Comparison of ENCODE assay signal across 12 cellular contexts in the genomic region with DNA sequence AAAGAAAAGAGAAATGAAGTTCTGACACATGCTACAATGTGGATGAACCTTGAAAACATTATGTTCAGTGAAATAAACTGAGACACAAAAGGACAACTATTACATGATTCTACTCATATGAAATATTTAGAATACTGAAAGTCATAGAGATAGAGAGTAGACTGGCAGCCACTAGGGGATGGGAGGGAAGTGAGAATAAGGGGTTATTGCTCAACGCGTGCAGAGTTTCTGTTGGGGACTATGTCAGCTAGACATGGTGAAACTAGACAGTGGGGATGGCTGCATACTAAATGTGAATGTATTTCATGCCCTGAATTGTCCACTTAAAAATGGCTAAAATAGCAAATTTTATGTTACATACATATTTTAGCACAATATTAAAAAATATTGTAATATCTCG.
A peak's percentile ranks its signal among the peaks of the same experiment; 100 is the strongest.
DNase-seq lines count a peak whose midpoint lies in the region; ATAC-seq, FAIRE-seq and TF ChIP-seq lines count a peak whose summit lies in the region.
"Had no signal": no experiment of that assay in that cellular context is flagged by ENCODE, and none has a peak within 500 bp of the region (broad histone marks: within the 10 kb centered on the region; RNA-seq: fewer than 3 reads in every experiment).

No MANE protein-coding gene starts in this region.

- in situ Hi-C loops in HepG2 (cut with HindIII; ENCODE audit: extremely low pct_ligation_motif_present, low pct_unique_long_range_greater_than_20kb) = no loop called here

- H3K27me3 Mint-ChIP-seq in GM23338 (ENCODE audit: insufficient read depth, low read depth, poor library complexity) = peaks cover 4% of the 10 kb centered on the region

- peaks cover 9 to 28% of the 10 kb centered on the region in 2 experiments; a peak in 4 of 5 replicates for H3K27me3 ChIP-seq in HepG2 (ENCODE audit: control insufficient read depth in 1 of 2, insufficient read depth in 2 of 2, low read length in 2 of 2)
- no peaks in the 10 kb centered on the region for H3K27me3 ChIP-seq in GM23338 (ENCODE audit: insufficient read depth)
- H3K27me3 ChIP-seq: breast epithelium had no signal

- TF ChIP-seq EP300 in HepG2 (IDR thresholded peaks at IDR 0.05; ENCODE audit: low read depth in 2 of 2, low read length in 2 of 2) = no peak
- no peak for TF ChIP-seq EP300 in HepG2 (CRISPR knock-in tag; IDR thresholded peaks at IDR 0.05; ENCODE audit: borderline replicate concordance)

- H3K9me2 ChIP-seq in GM23338 (ENCODE audit: insufficient read depth) = no peaks in the 10 kb centered on the region
- H3K9me2 ChIP-seq: SK-N-SH had no signal

- H3K4me2 ChIP-seq in HepG2 (ENCODE audit: low read depth, low read length) (no peak overlapping the region), GM23338 (no peak overlapping the region)
- H3K4me2 ChIP-seq: SK-N-SH had no signal

- H3K4me1 ChIP-seq in HepG2 (ENCODE audit: insufficient read depth, low read length) = peaks cover 20% of the 10 kb centered on the region
- H3K4me1 ChIP-seq in GM23338 (ENCODE audit: insufficient read depth) = no peaks in the 10 kb centered on the region
- H3K4me1 ChIP-seq: breast epithelium had no signal

- ATAC-seq in GM18520 (IDR thresholded peaks at IDR 0.05; ENCODE audit: unreplicated experiment) = peak; percentile 82
- ATAC-seq in GM21723 (IDR thresholded peaks at IDR 0.05; ENCODE audit: unreplicated experiment) = peak; percentile 99
- ATAC-seq in HG03460 (IDR thresholded peaks at IDR 0.05; ENCODE audit: unreplicated experiment) = peak; percentile 74
- peak; percentile 67 for ATAC-seq in HepG2
- no peak for ATAC-seq in GM23338

- no peak overlapping the region for H3K27ac Mint-ChIP-seq in GM23338

- no peak for TF ChIP-seq CTCF in HepG2 (CRISPR knock-in tag; IDR thresholded peaks at IDR 0.05)
- no peak for TF ChIP-seq CTCF in GM23338 (conservative IDR thresholded peaks at IDR 0.05; ENCODE audit: low read depth in 2 of 2)

- H3K4me3 ChIP-seq in HepG2 (replicated peaks in 1 of 3; ENCODE audit: insufficient read depth in 1 of 3, low read depth in 2 of 3, low read length in 3 of 3) (no peak overlapping the region), GM23338 (no peak overlapping the region)
- H3K4me3 ChIP-seq: breast epithelium had no signal

- no peak overlapping the region for H3K9ac ChIP-seq in HepG2 (ENCODE audit: insufficient read depth, low read depth, low read length)
- H3K9ac ChIP-seq: SK-N-SH had no signal

- FAIRE-seq in HepG2 (lab: Jason Lieb, UNC) = no peak

- no peak overlapping the region for H3K4me3 Mint-ChIP-seq in GM23338

- DNase-seq in HepG2 (ENCODE audit: low spot score) (no peak), RKO (ENCODE audit: low spot score) (no peak), GM23338 (ENCODE audit: low spot score) (no peak), globus pallidus (ENCODE audit: low spot score) (no peak)
- DNase-seq in stimulated activated CD4-positive, alpha-beta T cell treated with anti-CD3 and anti-CD28 coated beads, Interleukin-1b, Interleukin-23, amount 100 ng/mL, for 48 hours = no peak
- DNase-seq: NCI-H2029 treated with DMSO at 0.1 percent for 48 hours; SK-N-SH; stimulated activated naive CD4-positive, alpha-beta T cell had no signal

- TF ChIP-seq POLR2A in HepG2 (IDR thresholded peaks at IDR 0.05; ENCODE audit: insufficient read depth in 1 of 2, low read depth in 2 of 2, low read length in 2 of 2) = no peak

- POLR2A ChIA-PET in HepG2 (lab: Yijun Ruan, JAX) = interaction anchor here (3.0 kb wide), 1 partner anchor 11 kb away, joined by 9 read pairs; no protein-coding TSS in a partner anchor

- peaks cover 12% of the 10 kb centered on the region for H3K9me3 Mint-ChIP-seq in GM23338

- H3K27ac ChIP-seq in HepG2 (ENCODE audit: extremely low read length, insufficient read depth, low read length) = no peak overlapping the region
- H3K27ac ChIP-seq in GM23338 (ENCODE audit: low read depth) = no peak overlapping the region
- H3K27ac ChIP-seq: breast epithelium had no signal

- BruUV-seq in HepG2 (replicated peaks; lab: Mats Ljungman, UMichigan) = no TSS peak

- peaks cover 6% of the 10 kb centered on the region for H3K9me3 ChIP-seq in HepG2 (ENCODE audit: low read length)
- H3K9me3 ChIP-seq: SK-N-SH had no signal

- H2AFZ ChIP-seq in HepG2 (ENCODE audit: low read length) (no peak overlapping the region), GM23338 (no peak overlapping the region)

- no peaks in the 10 kb centered on the region for H3F3A ChIP-seq in GM23338 (replicated peaks; ENCODE audit: low read depth)

- H4K20me1 ChIP-seq in HepG2 (ENCODE audit: insufficient read depth, low read length) = no peaks in the 10 kb centered on the region
- no peaks in the 10 kb centered on the region for H4K20me1 ChIP-seq in GM23338 (replicated peaks; ENCODE audit: insufficient read depth)

- WGBS in HepG2 (ENCODE audit: low lambda C conversion rate) = 39% methylated on average over 3 of the region's 3 CpGs

- peaks cover 2% of the 10 kb centered on the region; the same call in 2 of the 3 replicates for H3K36me3 Mint-ChIP-seq in GM23338 (ENCODE audit: low read depth)

- peaks cover 16% of the 10 kb centered on the region for H3K4me1 Mint-ChIP-seq in GM23338

- CTCF ChIA-PET in HepG2 (lab: Yijun Ruan, JAX; ENCODE audit: low intra/inter-chr PET ratio, low total read pairs) = no interaction called here

- intact Hi-C loops in HepG2 (cut with micrococcal nuclease; ENCODE audit: unreplicated experiment) = no loop called here

- no peak for TF ChIP-seq RAD21 in HepG2 (CRISPR knock-in tag; IDR thresholded peaks at IDR 0.05)

- H3K36me3 ChIP-seq in HepG2 (replicated peaks in 1 of 2; ENCODE audit: control insufficient read depth in 1 of 2, insufficient read depth in 2 of 2, low read length in 2 of 2) (no peaks in the 10 kb centered on the region), GM23338 (ENCODE audit: insufficient read depth) (no peaks in the 10 kb centered on the region)
- H3K36me3 ChIP-seq: breast epithelium had no signal

- H3K79me2 ChIP-seq in HepG2 (ENCODE audit: insufficient read depth, low read length) (no peaks in the 10 kb centered on the region), GM23338 (replicated peaks; ENCODE audit: insufficient read depth) (no peaks in the 10 kb centered on the region)

TF ChIP-seq in HepG2, 621 proteins besides CTCF, POLR2A, EP300 and RAD21:
- peak; percentile 88 for TF ChIP-seq CEBPB (IDR thresholded peaks at IDR 0.05; ENCODE audit: borderline replicate concordance, low read depth, low read length)
- no peak for TF ChIP-seq ZNF841 (CRISPR knock-in tag; IDR thresholded peaks at IDR 0.05; ENCODE audit: borderline replicate concordance)
- TF ChIP-seq CEBPG (CRISPR knock-in tag; IDR thresholded peaks at IDR 0.05) = peak; percentile 80

TF ChIP-seq in GM23338, 12 proteins besides CTCF, POLR2A, EP300 and RAD21 (continues in another document):
- TF ChIP-seq STAT1 (IDR thresholded peaks at IDR 0.05; ENCODE audit: unreplicated experiment) (no peak), ZNF331 (CRISPR knock-in tag; IDR thresholded peaks at IDR 0.05; ENCODE audit: low read depth) (no peak), NANOG (IDR thresholded peaks at IDR 0.05; ENCODE audit: borderline replicate concordance) (no peak)
- TF ChIP-seq, protein P1, sequence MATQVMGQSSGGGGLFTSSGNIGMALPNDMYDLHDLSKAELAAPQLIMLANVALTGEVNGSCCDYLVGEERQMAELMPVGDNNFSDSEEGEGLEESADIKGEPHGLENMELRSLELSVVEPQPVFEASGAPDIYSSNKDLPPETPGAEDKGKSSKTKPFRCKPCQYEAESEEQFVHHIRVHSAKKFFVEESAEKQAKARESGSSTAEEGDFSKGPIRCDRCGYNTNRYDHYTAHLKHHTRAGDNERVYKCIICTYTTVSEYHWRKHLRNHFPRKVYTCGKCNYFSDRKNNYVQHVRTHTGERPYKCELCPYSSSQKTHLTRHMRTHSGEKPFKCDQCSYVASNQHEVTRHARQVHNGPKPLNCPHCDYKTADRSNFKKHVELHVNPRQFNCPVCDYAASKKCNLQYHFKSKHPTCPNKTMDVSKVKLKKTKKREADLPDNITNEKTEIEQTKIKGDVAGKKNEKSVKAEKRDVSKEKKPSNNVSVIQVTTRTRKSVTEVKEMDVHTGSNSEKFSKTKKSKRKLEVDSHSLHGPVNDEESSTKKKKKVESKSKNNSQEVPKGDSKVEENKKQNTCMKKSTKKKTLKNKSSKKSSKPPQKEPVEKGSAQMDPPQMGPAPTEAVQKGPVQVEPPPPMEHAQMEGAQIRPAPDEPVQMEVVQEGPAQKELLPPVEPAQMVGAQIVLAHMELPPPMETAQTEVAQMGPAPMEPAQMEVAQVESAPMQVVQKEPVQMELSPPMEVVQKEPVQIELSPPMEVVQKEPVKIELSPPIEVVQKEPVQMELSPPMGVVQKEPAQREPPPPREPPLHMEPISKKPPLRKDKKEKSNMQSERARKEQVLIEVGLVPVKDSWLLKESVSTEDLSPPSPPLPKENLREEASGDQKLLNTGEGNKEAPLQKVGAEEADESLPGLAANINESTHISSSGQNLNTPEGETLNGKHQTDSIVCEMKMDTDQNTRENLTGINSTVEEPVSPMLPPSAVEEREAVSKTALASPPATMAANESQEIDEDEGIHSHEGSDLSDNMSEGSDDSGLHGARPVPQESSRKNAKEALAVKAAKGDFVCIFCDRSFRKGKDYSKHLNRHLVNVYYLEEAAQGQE (IDR thresholded peaks at IDR 0.05; ENCODE audit: unreplicated experiment) = no peak
